In genomic region chr2:64786343-64787018, GRCh38 we compare ENCODE assay signal across 23 cellular contexts.
"Had no signal": no experiment of that assay in that cellular context is flagged by ENCODE, and none has a peak within 500 bp of the region (broad histone marks: within the 10 kb centered on the region; RNA-seq: fewer than 3 reads in every experiment).

No MANE protein-coding gene starts in this region.

- H3K27me3 Mint-ChIP-seq: activated naive CD8-positive, alpha-beta T cell treated with anti-CD3 and anti-CD28 coated beads, Interleukin-2, amount 50 U/mL, for 24 hours; stimulated activated naive CD8-positive, alpha-beta T cell treated with anti-CD3 and anti-CD28 coated beads, Interleukin-15, Interleukin-2, amounts not matched to agents 100 ng/mL and 50 ng/mL, for 24 hours had no signal

- H3K27ac ChIP-seq: hepatocyte, left ventricle myocardium inferior, pancreas, psoas muscle, right atrium auricular region, spleen, tibial artery had no signal

- H3K36me3 Mint-ChIP-seq: immature natural killer cell; mesothelial cell of epicardium; natural killer cell treated with Interleukin-12 subunit alpha and Interleukin-12 subunit beta and Interleukin-15 and Interleukin-18, amount 100 ng/mL, for 72 hours had no signal

- H3K4me3 Mint-ChIP-seq: activated CD4-positive, alpha-beta T cell treated with anti-CD3 and anti-CD28 coated beads, Interleukin-2, amount 10 ng/mL, durations not matched to agents 24 days and 14 days; activated CD8-positive, alpha-beta T cell treated with anti-CD3 and anti-CD28 coated beads, Interleukin-2, amount 10 ng/mL, durations not matched to agents 7 days and 5 days; activated naive CD8-positive, alpha-beta T cell treated with anti-CD3 and anti-CD28 coated beads, Interleukin-2, amount 50 U/mL, for 24 hours; activated T-helper 1 cell treated with anti-CD3 and anti-CD28 coated beads, Interleukin-12 subunit alpha, Interleukin-12 subunit beta, Interleukin-2, Interleukin-4 antibody, amounts not matched to agents 30 ng/mL and 10 ng/mL and 1 ng/mL, durations not matched to agents 14 hours and 24 hours and 36 hours; immature natural killer cell; mesothelial cell of epicardium; natural killer cell treated with Interleukin-12 subunit alpha and Interleukin-12 subunit beta and Interleukin-15 and Interleukin-18, amount 100 ng/mL, for 72 hours; stimulated activated naive CD8-positive, alpha-beta T cell treated with anti-CD3 and anti-CD28 coated beads, Interleukin-15, Interleukin-2, amounts not matched to agents 100 ng/mL and 50 ng/mL, for 24 hours; T-helper 17 cell had no signal

- H3K79me2 ChIP-seq: hepatocyte had no signal

- H3K4me1 Mint-ChIP-seq: activated naive CD8-positive, alpha-beta T cell treated with anti-CD3 and anti-CD28 coated beads, Interleukin-2, amount 50 U/mL, for 24 hours; immature natural killer cell had no signal

- ATAC-seq: activated CD8-positive, alpha-beta T cell treated with anti-CD3 and anti-CD28 coated beads, Interleukin-2, amount 10 ng/mL, durations not matched to agents 7 days and 5 days; activated naive CD8-positive, alpha-beta T cell treated with anti-CD3 and anti-CD28 coated beads, Interleukin-2, amount 50 U/mL, for 24 hours; natural killer cell treated with Interleukin-12 subunit alpha and Interleukin-12 subunit beta and Interleukin-15 and Interleukin-18, amount 100 ng/mL, for 72 hours; pancreas; psoas muscle; T-helper 17 cell had no signal

- H2AFZ ChIP-seq: hepatocyte had no signal

- DNase-seq: activated CD4-positive, alpha-beta T cell treated with anti-CD3 and anti-CD28 coated beads, Interleukin-2, amount 10 ng/mL, durations not matched to agents 24 days and 14 days; activated CD8-positive, alpha-beta T cell treated with anti-CD3 and anti-CD28 coated beads, Interleukin-2, amount 10 ng/mL, durations not matched to agents 7 days and 5 days; activated gamma-delta T cell; activated naive CD4-positive, alpha-beta T cell treated with anti-CD3 and anti-CD28 coated beads, Interleukin-2, amount 50 U/mL, for 16 hours; activated naive CD8-positive, alpha-beta T cell treated with anti-CD3 and anti-CD28 coated beads, Interleukin-2, amount 50 U/mL, for 24 hours; cerebellar nuclear complex; cortex of kidney; glutamatergic neuron; immature natural killer cell; left ventricle myocardium inferior; pancreas; psoas muscle; spleen; stimulated activated CD4-positive, alpha-beta T cell treated with anti-CD3 and anti-CD28 coated beads, Interleukin-4, amount 100 ng/mL, for 24 hours; T-helper 17 cell; tibial artery had no signal

- H3K4me1 ChIP-seq: left ventricle myocardium inferior, psoas muscle, right atrium auricular region, tibial artery had no signal

- FAIRE-seq: frontal cortex, pancreas had no signal

- H3K27ac Mint-ChIP-seq: activated CD4-positive, alpha-beta T cell treated with anti-CD3 and anti-CD28 coated beads, Interleukin-2, amount 10 ng/mL, durations not matched to agents 24 days and 14 days; activated CD8-positive, alpha-beta T cell treated with anti-CD3 and anti-CD28 coated beads, Interleukin-2, amount 10 ng/mL, durations not matched to agents 7 days and 5 days; activated naive CD8-positive, alpha-beta T cell treated with anti-CD3 and anti-CD28 coated beads, Interleukin-2, amount 50 U/mL, for 24 hours; activated T-helper 1 cell treated with anti-CD3 and anti-CD28 coated beads, Interleukin-12 subunit alpha, Interleukin-12 subunit beta, Interleukin-2, Interleukin-4 antibody, amounts not matched to agents 30 ng/mL and 10 ng/mL and 1 ng/mL, durations not matched to agents 14 hours and 24 hours and 36 hours; immature natural killer cell; mesothelial cell of epicardium; natural killer cell treated with Interleukin-12 subunit alpha and Interleukin-12 subunit beta and Interleukin-15 and Interleukin-18, amount 100 ng/mL, for 72 hours; stimulated activated naive CD8-positive, alpha-beta T cell treated with anti-CD3 and anti-CD28 coated beads, Interleukin-15, Interleukin-2, amounts not matched to agents 100 ng/mL and 50 ng/mL, for 24 hours; T-helper 17 cell had no signal

- H3K9me3 ChIP-seq: left ventricle myocardium inferior, pancreas, psoas muscle, right atrium auricular region, spleen, tibial artery had no signal

- H3K4me2 ChIP-seq: hepatocyte had no signal

- H3K36me3 ChIP-seq: left ventricle myocardium inferior, pancreas, right atrium auricular region, spleen, tibial artery had no signal

- H3K27me3 ChIP-seq: hepatocyte, pancreas, right atrium auricular region, spleen, tibial artery had no signal

- H3K9me3 Mint-ChIP-seq: activated CD4-positive, alpha-beta T cell treated with anti-CD3 and anti-CD28 coated beads, Interleukin-2, amount 10 ng/mL, durations not matched to agents 24 days and 14 days; activated naive CD8-positive, alpha-beta T cell treated with anti-CD3 and anti-CD28 coated beads, Interleukin-2, amount 50 U/mL, for 24 hours; activated T-helper 1 cell treated with anti-CD3 and anti-CD28 coated beads, Interleukin-12 subunit alpha, Interleukin-12 subunit beta, Interleukin-2, Interleukin-4 antibody, amounts not matched to agents 30 ng/mL and 10 ng/mL and 1 ng/mL, durations not matched to agents 14 hours and 24 hours and 36 hours; immature natural killer cell; mesothelial cell of epicardium; natural killer cell treated with Interleukin-12 subunit alpha and Interleukin-12 subunit beta and Interleukin-15 and Interleukin-18, amount 100 ng/mL, for 72 hours; stimulated activated naive CD8-positive, alpha-beta T cell treated with anti-CD3 and anti-CD28 coated beads, Interleukin-15, Interleukin-2, amounts not matched to agents 100 ng/mL and 50 ng/mL, for 24 hours had no signal

- H3K4me3 ChIP-seq: hepatocyte, left ventricle myocardium inferior, pancreas, psoas muscle, right atrium auricular region, spleen, tibial artery had no signal
